In the genomic region with DNA sequence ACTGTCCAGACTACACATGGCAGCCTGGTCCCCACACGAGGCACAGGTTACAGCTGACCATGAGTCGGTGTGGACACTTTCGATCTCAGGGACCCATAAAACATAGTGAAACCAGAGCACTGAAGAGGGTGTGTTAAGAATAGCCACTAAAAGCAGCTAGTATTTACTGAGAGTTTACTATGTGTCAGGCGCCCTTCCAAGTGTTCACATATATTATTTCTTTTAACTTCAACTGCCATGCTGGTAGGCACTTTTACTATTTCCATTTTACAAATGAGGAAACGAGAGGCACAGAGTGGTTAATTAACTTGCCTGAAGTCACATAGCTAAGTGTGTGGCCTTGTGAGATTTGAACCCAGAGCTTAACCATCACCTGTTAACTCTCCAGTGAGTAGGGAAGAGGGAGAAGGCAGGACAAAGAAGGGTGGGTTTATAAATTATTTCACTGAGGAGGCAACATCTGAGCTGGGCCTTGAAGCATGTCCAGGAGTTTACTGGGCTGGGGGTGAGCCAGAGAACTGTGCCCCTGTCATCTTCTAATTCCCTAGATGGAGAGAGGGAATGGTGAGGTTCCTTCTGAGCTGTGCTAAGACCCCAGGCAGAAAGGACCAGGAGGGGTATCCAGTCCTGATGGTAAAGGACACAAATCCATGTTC, we compare ENCODE assay signal across 20 cellular contexts. TPM values are rescaled to one million over a fixed set of nuclear protein-coding genes. Genes with fewer than 3 reads are reported as not detected.
DNase-seq lines count a peak whose midpoint lies in the region; ATAC-seq, FAIRE-seq and TF ChIP-seq lines count a peak whose summit lies in the region.
"Had no signal": no experiment of that assay in that cellular context is flagged by ENCODE, and none has a peak within 500 bp of the region (broad histone marks: within the 10 kb centered on the region; RNA-seq: fewer than 3 reads in every experiment).

No MANE protein-coding gene starts in this region.

- no peak overlapping the region for H2BK120ac ChIP-seq in mesenchymal stem cell (ENCODE audit: low read depth, low read length)

- H3K36me3 Mint-ChIP-seq in progenitor cell of endocrine pancreas (ENCODE audit: insufficient read depth) = no peaks in the 10 kb centered on the region
- H3K36me3 Mint-ChIP-seq: CD8-positive, alpha-beta memory T cell had no signal

- H3K79me1 ChIP-seq in mesenchymal stem cell (replicated peaks; ENCODE audit: low read length, poor library complexity, severe bottlenecking) = no peaks in the 10 kb centered on the region

- WGBS in HepG2 (ENCODE audit: low lambda C conversion rate) = 62% methylated on average over 5 of the region's 5 CpGs
- WGBS in right lobe of liver (ENCODE audit: insufficient coverage, low coverage, low lambda C conversion rate, missing lambda C conversion rate) = 93% methylated on average over 3 of the region's 5 CpGs
- WGBS in mesenchymal stem cell = 75% methylated on average over 4 of the region's 5 CpGs
- WGBS in aorta, 2 donors = 94 to 98% methylated on average over 5 of the region's 5 CpGs

- intact Hi-C loops in HepG2 (cut with micrococcal nuclease; ENCODE audit: unreplicated experiment) (no loop called here), right lobe of liver (cut with DNase I) (no loop called here), aorta (cut with DNase I) (no loop called here)

- H3K9me3 Mint-ChIP-seq in progenitor cell of endocrine pancreas (ENCODE audit: low read depth) = no peaks in the 10 kb centered on the region
- H3K9me3 Mint-ChIP-seq: CD8-positive, alpha-beta memory T cell had no signal

- TF ChIP-seq POLR2A in HepG2 (IDR thresholded peaks at IDR 0.05; ENCODE audit: insufficient read depth in 1 of 2, low read depth in 2 of 2, low read length in 2 of 2) (no peak), right lobe of liver (IDR thresholded peaks at IDR 0.05) (no peak)

- H4K20me1 ChIP-seq in HepG2 (ENCODE audit: insufficient read depth, low read length) = no peaks in the 10 kb centered on the region

- H3K9me3 ChIP-seq in HepG2 (ENCODE audit: low read length) (no peaks in the 10 kb centered on the region), right lobe of liver (no peaks in the 10 kb centered on the region), mesenchymal stem cell (ENCODE audit: control insufficient read depth, low read length) (no peaks in the 10 kb centered on the region), aorta (ENCODE audit: control insufficient read depth, low read length) (no peaks in the 10 kb centered on the region)
- H3K9me3 ChIP-seq: BLaER1 treated with 17β-estradiol and CSF1 and Interleukin-3, amounts not matched to agents 10 nM and 100 nM; Peyer's patch had no signal

- H3K4me1 ChIP-seq in HepG2 (ENCODE audit: insufficient read depth, low read length) (peaks cover 70% of the 10 kb centered on the region), right lobe of liver (peaks cover 0 to 7% (median 3%) of the 10 kb centered on the region in 4 donors), mesenchymal stem cell (ENCODE audit: control insufficient read depth, insufficient read depth, low read depth, low read length) (peaks cover 27% of the 10 kb centered on the region), aorta (ENCODE audit: control insufficient read depth in 1 of 2, insufficient read depth in 2 of 2, low read length in 2 of 2) (peaks cover 0 to 3% of the 10 kb centered on the region in 2 donors)

- H3K4me3 Mint-ChIP-seq in progenitor cell of endocrine pancreas (ENCODE audit: low read depth) = no peak overlapping the region
- H3K4me3 Mint-ChIP-seq: CD8-positive, alpha-beta memory T cell had no signal

- H4K8ac ChIP-seq in mesenchymal stem cell (ENCODE audit: low read length) = no peak overlapping the region

- peak overlapping the region; percentile 62 for H3K27ac Mint-ChIP-seq in progenitor cell of endocrine pancreas

- CTCF ChIA-PET in HepG2 (lab: Yijun Ruan, JAX; ENCODE audit: low intra/inter-chr PET ratio, low total read pairs) = no interaction called here

- no peak overlapping the region for H3K18ac ChIP-seq in mesenchymal stem cell (ENCODE audit: low read depth in 1 of 2, low read length in 2 of 2)

- no peak overlapping the region for H2BK15ac ChIP-seq in mesenchymal stem cell (ENCODE audit: low read depth, poor library complexity, severe bottlenecking)

- ATAC-seq in HepG2 = no peak
- no peak for ATAC-seq in right lobe of liver
- no peak for ATAC-seq in aorta (ENCODE audit: low FRiP score)
- ATAC-seq in HG03159 (IDR thresholded peaks at IDR 0.05; ENCODE audit: unreplicated experiment) = no peak

- POLR2A ChIA-PET in HepG2 (lab: Yijun Ruan, JAX) = interaction anchor here (0.7 to 1.1 kb wide), 2 partner anchors 11 to 54 kb away, joined by 3 to 5 read pairs; no protein-coding TSS in a partner anchor

- H3K4me1 Mint-ChIP-seq in progenitor cell of endocrine pancreas (ENCODE audit: low read depth) = peaks cover 23% of the 10 kb centered on the region

- no peak overlapping the region for H3K4ac ChIP-seq in mesenchymal stem cell (ENCODE audit: low read depth in 1 of 2, low read length in 2 of 2)

- no peak overlapping the region for H3K4me3 ChIP-seq in HepG2 (replicated peaks in 1 of 3; ENCODE audit: insufficient read depth in 1 of 3, low read depth in 2 of 3, low read length in 3 of 3)
- H3K4me3 ChIP-seq in right lobe of liver = no peak overlapping the region
- no peak overlapping the region for H3K4me3 ChIP-seq in mesenchymal stem cell (ENCODE audit: insufficient read depth in 1 of 2, low read depth in 1 of 2, low read length in 2 of 2)
- H3K4me3 ChIP-seq in aorta (ENCODE audit: low read length in 2 of 2) = no peak overlapping the region
- H3K4me3 ChIP-seq: BLaER1 treated with 17β-estradiol and CSF1 and Interleukin-3, amounts not matched to agents 10 nM and 100 nM; Peyer's patch had no signal

- H2AFZ ChIP-seq in HepG2 (ENCODE audit: low read length) (no peak overlapping the region), mesenchymal stem cell (ENCODE audit: low read depth, low read length) (no peak overlapping the region)

- TF ChIP-seq CTCF in HepG2 (CRISPR knock-in tag; IDR thresholded peaks at IDR 0.05) (no peak), right lobe of liver (IDR thresholded peaks at IDR 0.05) (no peak), progenitor cell of endocrine pancreas (IDR thresholded peaks at IDR 0.05; ENCODE audit: unreplicated experiment) (no peak)

- peak overlapping the region; percentile 54 for H4K91ac ChIP-seq in mesenchymal stem cell (ENCODE audit: low read length)

- H3K27ac ChIP-seq in HepG2 (ENCODE audit: extremely low read length, insufficient read depth, low read length) (no peak overlapping the region), right lobe of liver (no peak overlapping the region), mesenchymal stem cell (ENCODE audit: low read length, poor library complexity, severe bottlenecking) (no peak overlapping the region), aorta (ENCODE audit: low read depth in 1 of 2, low read length in 2 of 2) (no peak overlapping the region)
- H3K27ac ChIP-seq: BLaER1 treated with 17β-estradiol and CSF1 and Interleukin-3, amounts not matched to agents 10 nM and 100 nM; Peyer's patch had no signal

- no peak overlapping the region for H3K14ac ChIP-seq in mesenchymal stem cell (ENCODE audit: low read length in 2 of 2)

- H3K23ac ChIP-seq in mesenchymal stem cell (ENCODE audit: low read length in 2 of 2) = no peak overlapping the region

- DNase-seq in HepG2 (ENCODE audit: low spot score) (no peak), right lobe of liver (no peak), mesenchymal stem cell (no peak), progenitor cell of endocrine pancreas (ENCODE audit: low spot score, unreplicated experiment) (no peak), aorta (no peak), NCI-H526 treated with DMSO at 0.1 percent for 48 hours (lab: John Stamatoyannopoulos, UW) (no peak), NCI-H2081 treated with DMSO at 0.1 percent for 48 hours (lab: John Stamatoyannopoulos, UW) (no peak)
- DNase-seq: CD8-positive, alpha-beta memory T cell; DMS79; H7; NCI-H1436 treated with DMSO at 0.1 percent for 48 hours; NCI-H2081; NCI-H510A treated with DMSO at 0.1 percent for 48 hours; Peyer's patch; Right ventricle myocardium superior had no signal

- H3K79me2 ChIP-seq in HepG2 (ENCODE audit: insufficient read depth, low read length) = no peaks in the 10 kb centered on the region

- H3K27me3 ChIP-seq in HepG2 (ENCODE audit: control insufficient read depth in 1 of 2, insufficient read depth in 2 of 2, low read length in 2 of 2) (peaks cover 0 to 11% of the 10 kb centered on the region in 2 experiments; a peak in 2 of 5 replicates), right lobe of liver (no peaks in the 10 kb centered on the region), mesenchymal stem cell (ENCODE audit: control insufficient read depth in 1 of 2, insufficient read depth in 1 of 2, low read length in 2 of 2) (peaks cover 0 to 18% of the 10 kb centered on the region in 2 experiments), aorta (ENCODE audit: control insufficient read depth in 1 of 2, insufficient read depth in 2 of 2, low read length in 1 of 2) (no peaks in the 10 kb centered on the region)
- H3K27me3 ChIP-seq: Peyer's patch had no signal

- FAIRE-seq in HepG2 (lab: Jason Lieb, UNC) = no peak
- FAIRE-seq: A204.1, D721Med, GM19239 had no signal

- TF ChIP-seq RAD21 in HepG2 (CRISPR knock-in tag; IDR thresholded peaks at IDR 0.05) = no peak

- peaks cover 20% of the 10 kb centered on the region for H3K27me3 Mint-ChIP-seq in progenitor cell of endocrine pancreas

- H3K9ac ChIP-seq in HepG2 (ENCODE audit: insufficient read depth, low read depth, low read length) (no peak overlapping the region), mesenchymal stem cell (ENCODE audit: low read length) (no peak overlapping the region)
- H3K9ac ChIP-seq: BLaER1 treated with 17β-estradiol and CSF1 and Interleukin-3, amounts not matched to agents 10 nM and 100 nM had no signal

- H3K36me3 ChIP-seq in HepG2 (replicated peaks in 1 of 2; ENCODE audit: control insufficient read depth in 1 of 2, insufficient read depth in 2 of 2, low read length in 2 of 2) (no peaks in the 10 kb centered on the region), right lobe of liver (no peaks in the 10 kb centered on the region), mesenchymal stem cell (ENCODE audit: control insufficient read depth in 1 of 2, insufficient read depth in 2 of 2, low read depth in 1 of 2, low read length in 2 of 2) (peaks cover 0 to 3% of the 10 kb centered on the region in 2 experiments), aorta (ENCODE audit: control insufficient read depth in 1 of 2, insufficient read depth in 2 of 2, low read length in 1 of 2) (no peaks in the 10 kb centered on the region)
- H3K36me3 ChIP-seq: BLaER1 treated with 17β-estradiol and CSF1 and Interleukin-3, amounts not matched to agents 10 nM and 100 nM; Peyer's patch had no signal

- TF ChIP-seq EP300 in HepG2 (IDR thresholded peaks at IDR 0.05; ENCODE audit: low read depth in 2 of 2, low read length in 2 of 2) (no peak), HepG2 (CRISPR knock-in tag; IDR thresholded peaks at IDR 0.05; ENCODE audit: borderline replicate concordance) (no peak)

- H2AK5ac ChIP-seq in mesenchymal stem cell (ENCODE audit: low read length, severe bottlenecking) = peak overlapping the region; percentile 37

- no peak overlapping the region for H2BK5ac ChIP-seq in mesenchymal stem cell (ENCODE audit: low read depth, low read length, poor library complexity, severe bottlenecking)

- H3K4me2 ChIP-seq in HepG2 (ENCODE audit: low read depth, low read length) (no peak overlapping the region), mesenchymal stem cell (ENCODE audit: low read length, poor library complexity, severe bottlenecking) (no peak overlapping the region)

- no TSS peak for BruUV-seq in HepG2 (replicated peaks; lab: Mats Ljungman, UMichigan)

- H2BK12ac ChIP-seq in mesenchymal stem cell (ENCODE audit: low read length in 2 of 2) = no peak overlapping the region

- in situ Hi-C loops in HepG2 (cut with HindIII; ENCODE audit: extremely low pct_ligation_motif_present, low pct_unique_long_range_greater_than_20kb) = no loop called here

RNA-seq across cellular contexts. Expression of a gene that starts 20.7 kb away (rescaled TPM):
- total RNA-seq in HepG2 (2016; rRNA removed; fragmentation: Illumina TruSeq; extraction: Trizol) (0.13 and 0.24 TPM in 2 replicates), right lobe of liver (under 1 TPM; 0.49 to 0.99 (median 0.75) TPM), progenitor cell of endocrine pancreas (0.86 and 2.0 TPM in 2 replicates), aorta (under 1 TPM; 0.16 to 0.63 TPM)
- not detected in 2 replicates for total RNA-seq in HepG2 (2016; cell fraction: cytosol; rRNA removed; fragmentation: Illumina TruSeq; extraction: Trizol; ENCODE audit: low read depth)
- total RNA-seq in HepG2 (2016; cell fraction: insoluble cytoplasmic fraction; rRNA removed; fragmentation: Illumina TruSeq; extraction: Trizol) = 0.28 and 0.37 TPM in 2 replicates
- 0.03 TPM in 1 of 2 replicates, not detected in the other for total RNA-seq in HepG2 (2016; cell fraction: membrane; rRNA removed; fragmentation: Illumina TruSeq; extraction: Trizol)
- 0.34 and 0.62 TPM in 2 replicates for total RNA-seq in HepG2 (2016; cell fraction: nucleus; rRNA removed; fragmentation: Illumina TruSeq; extraction: Trizol)
- polyA plus RNA-seq in HepG2 (2011; rRNA removed) (0.57 and 0.67 TPM in 2 replicates), aorta (under 1 TPM; 0.08 to 0.25 TPM)
- polyA plus RNA-seq in HepG2 (2011; cell fraction: cytosol; rRNA removed) = 0.24 and 0.28 TPM in 2 replicates
- polyA plus RNA-seq in HepG2 (2011; cell fraction: nucleus; rRNA removed) = 3.3 and 4.6 TPM in 2 replicates
- 0.71 and 0.97 TPM in 2 replicates for polyA plus RNA-seq in HepG2 (2012)
- polyA plus RNA-seq in HepG2 (2016; cell fraction: cytosol; fragmentation: Illumina TruSeq; extraction: Trizol; ENCODE audit: low read depth) = 0.10 TPM in 1 of 2 replicates, not detected in the other
- 0.05 and 0.14 TPM in 2 replicates for polyA plus RNA-seq in HepG2 (2016; cell fraction: insoluble cytoplasmic fraction; fragmentation: Illumina TruSeq; extraction: Trizol; ENCODE audit: low read depth)
- 0.07 TPM in 1 of 2 replicates, not detected in the other for polyA plus RNA-seq in HepG2 (2016; cell fraction: membrane; fragmentation: Illumina TruSeq; extraction: Trizol; ENCODE audit: low read depth)
- 0.79 and 1.1 TPM in 2 replicates for polyA plus RNA-seq in HepG2 (2016; cell fraction: nucleus; fragmentation: Illumina TruSeq; extraction: Trizol; ENCODE audit: insufficient read depth, low read depth)
- 0.92 and 11.5 TPM in 2 replicates for polyA minus RNA-seq in HepG2 (2011; rRNA and poly(A)+ RNA removed; ENCODE audit: low replicate concordance)
- polyA minus RNA-seq in HepG2 (2011; cell fraction: cytosol; rRNA and poly(A)+ RNA removed) = 0.20 and 0.70 TPM in 2 replicates
- 0.99 and 1.4 TPM in 2 replicates for polyA minus RNA-seq in HepG2 (2011; cell fraction: nucleus; rRNA and poly(A)+ RNA removed)
- 0.12 TPM for polyA plus RNA-seq in mesenchymal stem cell (2013, experiment 1 of 2)
- polyA plus RNA-seq in mesenchymal stem cell (2013, experiment 2 of 2) = 0.04 TPM
- total RNA-seq: CD8-positive, alpha-beta memory T cell had no signal
- polyA plus RNA-seq: CD8-positive, alpha-beta memory T cell had no signal
